Comparison of ENCODE assay signal across 8 cellular contexts in the genomic region with DNA sequence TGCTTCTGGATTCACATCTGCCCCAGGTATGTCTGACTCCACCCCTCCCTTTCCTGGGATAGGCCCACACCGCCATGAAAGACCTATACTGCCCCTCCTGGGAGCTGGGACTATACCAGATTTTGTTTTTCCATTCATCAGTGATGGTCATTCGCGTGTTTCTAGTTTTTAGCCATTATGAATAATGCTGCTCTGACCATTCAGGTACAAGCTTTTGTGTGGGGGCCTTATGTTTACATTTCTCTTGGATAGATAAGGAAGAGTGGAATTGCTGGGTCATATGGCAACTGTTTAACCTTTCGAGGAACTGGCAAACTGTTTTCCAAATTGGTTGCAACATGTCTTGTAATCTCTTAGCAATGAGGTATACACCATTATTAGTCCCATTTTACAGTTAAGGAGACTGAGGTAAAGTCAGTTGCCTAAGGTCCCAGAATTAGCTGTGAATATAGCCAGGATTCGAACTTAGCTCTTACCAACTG. TPM values are rescaled to one million over a fixed set of nuclear protein-coding genes. Genes with fewer than 3 reads are reported as not detected.
DNase-seq lines count a peak whose midpoint lies in the region; ATAC-seq and TF ChIP-seq lines count a peak whose summit lies in the region.

No MANE protein-coding gene starts in this region.

- peaks cover 21% of the 10 kb centered on the region for H3K36me3 Mint-ChIP-seq in endodermal cell (ENCODE audit: low read depth)

- no peak overlapping the region for H3K27ac ChIP-seq in OCI-LY3 (ENCODE audit: low read length)
- no peak overlapping the region for H3K27ac ChIP-seq in endodermal cell (ENCODE audit: low read depth, low read length)
- peak overlapping the region; percentile 12 for H3K27ac ChIP-seq in osteoblast (ENCODE audit: low read depth, low read length)

- H3K36me3 ChIP-seq in OCI-LY3 (replicated peaks; ENCODE audit: low read depth, low read length) (peaks cover 7% of the 10 kb centered on the region), endodermal cell (ENCODE audit: control insufficient read depth, insufficient read depth, low read length) (peaks cover 20% of the 10 kb centered on the region), osteoblast (ENCODE audit: insufficient read depth, low read length) (peaks cover 30% of the 10 kb centered on the region)

- DNase-seq in GM13977 (ENCODE audit: low spot score): no peak
- DNase-seq in endodermal cell: peak; percentile 77
- peak; percentile 32 for DNase-seq in osteoblast (ENCODE audit: insufficient read length, low spot score, missing footprints)
- no peak for DNase-seq in NCI-H1105 treated with DMSO at 0.1 percent for 48 hours (lab: John Stamatoyannopoulos, UW)
- no peak for DNase-seq in ecto neural progenitor cell (ENCODE audit: low spot score)
- DNase-seq in NCI-H226: no peak

- peak overlapping the region; percentile 88 for H3K27ac Mint-ChIP-seq in endodermal cell

- in situ Hi-C loops in GM13977 (cut with MboI; ENCODE audit: low pct_unique_long_range_greater_than_20kb, low sequenced_read_pairs, unreplicated experiment): no loop called here

- H4K20me1 ChIP-seq in OCI-LY3 (ENCODE audit: insufficient read depth, low read length) (peaks cover 3% of the 10 kb centered on the region; the same call in 1 of the 2 replicates), osteoblast (ENCODE audit: insufficient read depth, low read length) (peaks cover 18% of the 10 kb centered on the region)

- H3K9me3 ChIP-seq in OCI-LY3 (ENCODE audit: insufficient read depth, low read length): no peaks in the 10 kb centered on the region
- H3K9me3 ChIP-seq in endodermal cell (ENCODE audit: control insufficient read depth, low read length): no peaks in the 10 kb centered on the region
- no peaks in the 10 kb centered on the region for H3K9me3 ChIP-seq in osteoblast (ENCODE audit: low read depth, low read length)

- H3K27me3 ChIP-seq in OCI-LY3 (ENCODE audit: low read depth, low read length) (no peaks in the 10 kb centered on the region), endodermal cell (ENCODE audit: control insufficient read depth, insufficient read depth, low read length, poor library complexity, severe bottlenecking) (no peaks in the 10 kb centered on the region), osteoblast (ENCODE audit: insufficient read depth, low read length) (no peaks in the 10 kb centered on the region)

- H3K4me1 Mint-ChIP-seq in endodermal cell: peaks cover 26% of the 10 kb centered on the region

- ATAC-seq in GM19455 (IDR thresholded peaks at IDR 0.05; ENCODE audit: unreplicated experiment): no peak

- H2AFZ ChIP-seq in OCI-LY3 (ENCODE audit: low read depth, low read length) (no peak overlapping the region), osteoblast (ENCODE audit: low read length) (no peak overlapping the region)

- no peaks in the 10 kb centered on the region for H3K9me3 Mint-ChIP-seq in endodermal cell

- TF ChIP-seq CTCF in GM13977 (IDR thresholded peaks at IDR 0.05; ENCODE audit: extremely low read depth, insufficient read depth, missing control alignments) (peak; percentile 18), OCI-LY3 (IDR thresholded peaks at IDR 0.05; ENCODE audit: low read depth, low read length) (no peak), endodermal cell (conservative IDR thresholded peaks at IDR 0.05) (peak; percentile 66), osteoblast (IDR thresholded peaks at IDR 0.05; ENCODE audit: extremely low read depth, low read depth, low read length) (peak; percentile 12)

- H3K4me3 Mint-ChIP-seq in endodermal cell: peak overlapping the region; percentile 66

- no peaks in the 10 kb centered on the region for H3K27me3 Mint-ChIP-seq in endodermal cell (ENCODE audit: insufficient read depth)

- H3K4me1 ChIP-seq in OCI-LY3 (ENCODE audit: low read length) (peaks cover 12% of the 10 kb centered on the region), endodermal cell (ENCODE audit: control insufficient read depth, insufficient read depth, low read length) (peaks cover 7% of the 10 kb centered on the region), osteoblast (ENCODE audit: insufficient read depth, low read length) (peaks cover 28% of the 10 kb centered on the region)

- H3K79me2 ChIP-seq in OCI-LY3 (ENCODE audit: low read length): no peaks in the 10 kb centered on the region
- peaks cover 33% of the 10 kb centered on the region for H3K79me2 ChIP-seq in osteoblast (ENCODE audit: insufficient read depth, low read length)

- H3K4me2 ChIP-seq in OCI-LY3 (ENCODE audit: low read length): peak overlapping the region; percentile 89
- H3K4me2 ChIP-seq in osteoblast (ENCODE audit: insufficient read depth, low read length): no peak overlapping the region

- 78 to 86% methylated on average over 4 to 5 of the region's 5 CpGs for WGBS in endodermal cell (ENCODE audit: insufficient coverage in 1 of 2, insufficient read length in 1 of 2), 2 experiments

- H3K9ac ChIP-seq in OCI-LY3 (ENCODE audit: low read length): no peak overlapping the region
- no peak overlapping the region for H3K9ac ChIP-seq in endodermal cell (ENCODE audit: extremely low read depth, low read length, poor library complexity, severe bottlenecking)

- H3K4me3 ChIP-seq in OCI-LY3 (ENCODE audit: low read length): no peak overlapping the region
- H3K4me3 ChIP-seq in endodermal cell (ENCODE audit: low read length): no peak overlapping the region
- no peak overlapping the region for H3K4me3 ChIP-seq in osteoblast (ENCODE audit: insufficient read depth, low read length)

RNA-seq across cellular contexts. Expression of gene TBC1D10A, which starts 1.2 kb away (rescaled TPM):
- total RNA-seq in endodermal cell (10 to 100 TPM; 12.1 to 13.7 TPM), osteoblast (30.6 and 32.9 TPM in 2 replicates)
- polyA plus RNA-seq in endodermal cell (2013, experiment 1 of 2): 7.3 TPM
- polyA plus RNA-seq in endodermal cell (2013, experiment 2 of 2): 6.9 TPM

RNA-seq across cellular contexts. Expression of gene SF3A1, which starts 28.8 kb away (rescaled TPM):
- 100 to 1,000 TPM; 191 to 195 TPM for total RNA-seq in endodermal cell
- polyA plus RNA-seq in endodermal cell (2013, experiment 1 of 2): 147 TPM
- polyA plus RNA-seq in endodermal cell (2013, experiment 2 of 2): 128 TPM
- total RNA-seq in osteoblast: 21.7 and 30.6 TPM in 2 replicates

RNA-seq across cellular contexts. Expression of gene CCDC157, which starts 28.9 kb away (rescaled TPM):
- total RNA-seq in endodermal cell (1 to 10 TPM; 6.1 to 7.2 TPM), osteoblast (2.9 TPM in 2 replicates)
- 6.6 TPM for polyA plus RNA-seq in endodermal cell (2013, experiment 1 of 2)
- polyA plus RNA-seq in endodermal cell (2013, experiment 2 of 2): 4.5 TPM

RNA-seq across cellular contexts. Expression of gene CASTOR1, which starts 38.6 kb away (rescaled TPM):
- total RNA-seq in endodermal cell (10 to 100 TPM; 19.2 to 19.5 TPM), osteoblast (5.3 and 5.8 TPM in 2 replicates)
- 8.4 TPM for polyA plus RNA-seq in endodermal cell (2013, experiment 1 of 2)
- 10.1 TPM for polyA plus RNA-seq in endodermal cell (2013, experiment 2 of 2)

RNA-seq across cellular contexts. Expression of gene RNF215, which starts 59.3 kb away (rescaled TPM):
- total RNA-seq in endodermal cell: 10 to 100 TPM; 44.0 to 46.7 TPM
- 24.2 TPM for polyA plus RNA-seq in endodermal cell (2013, experiment 1 of 2)
- 25.6 TPM for polyA plus RNA-seq in endodermal cell (2013, experiment 2 of 2)
- total RNA-seq in osteoblast: 20.6 and 23.6 TPM in 2 replicates

Comparison
In these comparisons a context has a peak if more than half of its experiments do, and no peak if none do; other contexts are left out.
1. DNase-seq: peak in endodermal cell (single experiment) and osteoblast (single experiment); none in GM13977 (single experiment), NCI-H1105 treated with DMSO at 0.1 percent for 48 hours (single experiment), ecto neural progenitor cell (single experiment) and NCI-H226 (single experiment).